In genomic region chr3:128846501-128846900, GRCh38 we compare ENCODE assay signal across 8 cellular contexts. TPM values are rescaled to one million over a fixed set of nuclear protein-coding genes. Genes with fewer than 3 reads are reported as not detected.
DNase-seq lines count a peak whose midpoint lies in the region; ATAC-seq and TF ChIP-seq lines count a peak whose summit lies in the region.

No MANE protein-coding gene starts in this region.

- peaks cover 8% of the 10 kb centered on the region for H3K4me1 ChIP-seq in cardiac muscle cell (ENCODE audit: low read depth)

- no peak for ATAC-seq in HG03108 (IDR thresholded peaks at IDR 0.05; ENCODE audit: unreplicated experiment)
- ATAC-seq in HG02798 (IDR thresholded peaks at IDR 0.05; ENCODE audit: poor library complexity, unreplicated experiment), result no peak

- DNase-seq in H7, result peak; percentile 64
- DNase-seq in SKM-1 (lab: John Stamatoyannopoulos, UW; ENCODE audit: unreplicated experiment), result peak; percentile 61
- no peak for DNase-seq in cardiac muscle cell (ENCODE audit: low read depth in 1 of 2, low spot score in 1 of 2)
- peak; percentile 13 for DNase-seq in stimulated activated CD4-positive, alpha-beta T cell treated with anti-CD3 and anti-CD28 coated beads, Interleukin-4, amount 100 ng/mL, for 1 hour
- no peak for DNase-seq in activated gamma-delta T cell treated with Interleukin-2 at 50 U/mL for 16 hours
- no peak for DNase-seq in GM10248 (ENCODE audit: extremely low spot score)

- peak overlapping the region; percentile 5 for H3K27ac ChIP-seq in cardiac muscle cell

- TF ChIP-seq CTCF in cardiac muscle cell (IDR thresholded peaks at IDR 0.05; ENCODE audit: low read depth, low read length), result no peak
- TF ChIP-seq CTCF in GM10248 (IDR thresholded peaks at IDR 0.05; ENCODE audit: control extremely low read depth, extremely low read depth, low read depth, missing control alignments), result no peak

- CTCF ChIA-PET in GM10248 (lab: Yijun Ruan, JAX), result interaction anchor here (0.6 to 4.9 kb wide), 18 partner anchors 12 to 243 kb away, joined by 3 to 37 read pairs (median 4); partner anchors contain the start of genes ACAD9 and RPN1

- H3K27me3 ChIP-seq in H7 (ENCODE audit: control insufficient read depth, insufficient read depth, low read length) (no peaks in the 10 kb centered on the region), cardiac muscle cell (no peaks in the 10 kb centered on the region)

- H3K36me3 ChIP-seq in H7 (replicated peaks; ENCODE audit: control insufficient read depth, insufficient read depth, low read length), result no peaks in the 10 kb centered on the region
- no peaks in the 10 kb centered on the region for H3K36me3 ChIP-seq in cardiac muscle cell

- POLR2A ChIA-PET in GM10248 (lab: Yijun Ruan, JAX), result no interaction called here

- H3K4me3 ChIP-seq in H7 (ENCODE audit: insufficient read depth, low read depth, low read length), result no peak overlapping the region
- H3K4me3 ChIP-seq in cardiac muscle cell, result no peak overlapping the region

- no peaks in the 10 kb centered on the region for H3K9me3 ChIP-seq in cardiac muscle cell (ENCODE audit: low read depth)

RNA-seq across cellular contexts. Expression of gene ACAD9, which starts 32.9 kb away (rescaled TPM):
- 20.1 and 20.4 TPM in 2 replicates for total RNA-seq in H7 (2014; rRNA removed; shearing (Covaris generic))
- 38.3 and 61.2 TPM in 2 replicates for total RNA-seq in cardiac muscle cell
- polyA plus RNA-seq in cardiac muscle cell, result 44.5 and 47.7 TPM in 2 replicates

Comparison
In these comparisons a context has a peak if more than half of its experiments do, and no peak if none do; other contexts are left out.
1. DNase-seq: peak in H7 (single experiment), SKM-1 (single experiment) and stimulated activated CD4-positive, alpha-beta T cell treated with anti-CD3 and anti-CD28 coated beads, Interleukin-4, amount 100 ng/mL, for 1 hour (single experiment); none in cardiac muscle cell (0 of 2), activated gamma-delta T cell treated with Interleukin-2 at 50 U/mL for 16 hours (single experiment) and GM10248 (single experiment).